Comparison of ENCODE assay signal across 14 cellular contexts in the genomic region with DNA sequence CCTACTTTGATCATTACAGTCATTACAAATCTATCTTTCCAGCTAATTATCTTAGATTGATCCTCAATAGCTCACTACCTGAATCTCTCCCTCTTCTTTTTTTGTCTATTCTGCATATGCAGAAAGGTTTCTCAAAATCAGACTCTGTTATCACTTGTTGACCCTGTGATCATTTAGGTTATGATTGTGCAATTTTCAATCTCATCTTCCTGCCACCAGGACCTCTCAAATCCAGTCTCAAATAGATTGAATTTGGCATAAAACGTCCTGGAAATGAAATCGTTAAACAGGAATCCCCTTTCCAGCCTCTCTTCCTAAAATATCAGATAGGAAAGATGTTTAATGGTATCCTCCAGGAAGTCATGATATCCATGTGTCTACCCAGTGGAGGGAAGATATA.
DNase-seq lines count a peak whose midpoint lies in the region; TF ChIP-seq lines count a peak whose summit lies in the region.
"Had no signal": no experiment of that assay in that cellular context is flagged by ENCODE, and none has a peak within 500 bp of the region (broad histone marks: within the 10 kb centered on the region; RNA-seq: fewer than 3 reads in every experiment).

No MANE protein-coding gene starts in this region.

- TF ChIP-seq POLR2A in prostate gland (IDR thresholded peaks at IDR 0.05), result no peak

- H3K4me1 Mint-ChIP-seq in Calu3 (ENCODE audit: low read depth, unreplicated experiment), result peaks cover 14% of the 10 kb centered on the region
- H3K4me1 Mint-ChIP-seq: B cell had no signal

- BruUV-seq in PC-9 (replicated peaks; lab: Mats Ljungman, UMichigan), result no TSS peak
- no TSS peak for BruUV-seq in Calu3 (replicated peaks; lab: Mats Ljungman, UMichigan)

- H3K27me3 Mint-ChIP-seq in Calu3 (ENCODE audit: unreplicated experiment), result no peaks in the 10 kb centered on the region

- H3K27me3 ChIP-seq in PC-9 (ENCODE audit: insufficient read depth, low read depth) (no peaks in the 10 kb centered on the region), prostate gland (replicated peaks; ENCODE audit: insufficient read depth) (no peaks in the 10 kb centered on the region)

- H3K4me3 Mint-ChIP-seq in Calu3 (ENCODE audit: low read depth, unreplicated experiment), result no peak overlapping the region
- H3K4me3 Mint-ChIP-seq: B cell; CD4-positive, alpha-beta T cell had no signal

- H3K27ac Mint-ChIP-seq in Calu3 (ENCODE audit: unreplicated experiment), result no peak overlapping the region
- H3K27ac Mint-ChIP-seq: B cell; CD4-positive, alpha-beta T cell had no signal

- H3K36me3 ChIP-seq in PC-9 (ENCODE audit: low read depth) (no peaks in the 10 kb centered on the region), prostate gland (no peaks in the 10 kb centered on the region)

- H3K27ac ChIP-seq in PC-9, result no peak overlapping the region; the same call in 1 of the 2 replicates
- H3K27ac ChIP-seq in epithelial cell of prostate, result peak overlapping the region; percentile 6
- H3K27ac ChIP-seq in prostate gland, result peak overlapping the region; percentile 60 to 70
- H3K27ac ChIP-seq: GM23248, HL-60 had no signal

- H3K9me3 Mint-ChIP-seq in Calu3 (ENCODE audit: low read depth, unreplicated experiment), result peaks cover 4% of the 10 kb centered on the region
- H3K9me3 Mint-ChIP-seq: CD4-positive, alpha-beta T cell had no signal

- CTCF ChIA-PET in PC-9 (lab: Charles Lee) (interaction anchor here (0.8 kb wide), 1 partner anchor 9 kb away, joined by 4 read pairs; no protein-coding TSS in a partner anchor), Calu3 (lab: Charles Lee) (no interaction called here)

- POLR2A ChIA-PET in PC-9 (lab: Charles Lee; ENCODE audit: unreplicated experiment), result interaction anchor here (0.8 kb wide), 1 partner anchor 30 kb away, joined by 7 read pairs; no protein-coding TSS in a partner anchor

- no peak for DNase-seq in LNCaP clone FGC (ENCODE audit: low read depth)
- no peak for DNase-seq in PC-9
- DNase-seq in epithelial cell of prostate (ENCODE audit: low read depth, low spot score), result no peak
- no peak for DNase-seq in prostate gland (ENCODE audit: low spot score)
- no peak for DNase-seq in Calu3
- DNase-seq in activated CD4-positive, alpha-beta T cell treated with anti-CD3 and anti-CD28 coated beads, Interleukin-2, amount 50 U/mL, for 48 hours, result no peak
- DNase-seq in NCI-H2171 treated with DMSO at 0.1 percent for 48 hours (lab: John Stamatoyannopoulos, UW), result no peak
- DNase-seq: C1 segment of cervical spinal cord; CD4-positive, alpha-beta T cell; DMS79 treated with DMSO at 0.1 percent for 48 hours; EL; GM23248 had no signal

- H3K4me3 ChIP-seq in LNCaP clone FGC (ENCODE audit: low read depth, low read length), result peak overlapping the region; percentile 19; the same call in 1 of the 2 replicates
- no peak overlapping the region for H3K4me3 ChIP-seq in PC-9
- H3K4me3 ChIP-seq in prostate gland, result no peak overlapping the region
- H3K4me3 ChIP-seq: GM23248 had no signal

- intact Hi-C loops in PC-9 (cut with micrococcal nuclease; ENCODE audit: unreplicated experiment) (no loop called here), prostate gland (cut with DNase I) (no loop called here), Calu3 (cut with micrococcal nuclease; ENCODE audit: unreplicated experiment) (no loop called here)

- H3K4me1 ChIP-seq in PC-9 (replicated peaks; ENCODE audit: insufficient read depth), result peaks cover 27% of the 10 kb centered on the region
- H3K4me1 ChIP-seq in prostate gland (replicated peaks), result no peaks in the 10 kb centered on the region

- no peaks in the 10 kb centered on the region for H3K79me2 ChIP-seq in PC-9 (ENCODE audit: low read depth)

- H3F3A ChIP-seq in PC-9 (ENCODE audit: insufficient read depth, low read depth), result peaks cover 5% of the 10 kb centered on the region; the same call in 1 of the 2 replicates

- TF ChIP-seq CTCF in LNCaP clone FGC (IDR thresholded peaks at IDR 0.05; ENCODE audit: control insufficient read depth, extremely low read depth, insufficient read depth) (no peak), PC-9 (conservative IDR thresholded peaks at IDR 0.05) (no peak), prostate gland (IDR thresholded peaks at IDR 0.05) (no peak), Calu3 (IDR thresholded peaks at IDR 0.05; ENCODE audit: unreplicated experiment) (no peak)

- no peaks in the 10 kb centered on the region for H3K9me3 ChIP-seq in PC-9 (ENCODE audit: insufficient read depth, low read depth)
- no peaks in the 10 kb centered on the region for H3K9me3 ChIP-seq in prostate gland

- 75% methylated on average over 2 of the region's 2 CpGs for WGBS in prostate gland

- no peaks in the 10 kb centered on the region for H4K20me1 ChIP-seq in PC-9 (ENCODE audit: insufficient read depth)

- peak overlapping the region; percentile 62; the same call in 1 of the 2 replicates for H2AFZ ChIP-seq in PC-9
- H2AFZ ChIP-seq: GM23248 had no signal

- peak overlapping the region; percentile 57 for H3K4me2 ChIP-seq in PC-9

- no peaks in the 10 kb centered on the region for H3K36me3 Mint-ChIP-seq in Calu3 (ENCODE audit: insufficient read depth, unreplicated experiment)

- no peaks in the 10 kb centered on the region for H3K9me2 ChIP-seq in PC-9 (ENCODE audit: insufficient read depth)
